16 cellular contexts compared by ENCODE assay signal in genomic region chr2:46329340-46329739, GRCh38. TPM values are rescaled to one million over a fixed set of nuclear protein-coding genes. Genes with fewer than 3 reads are reported as not detected.
DNase-seq lines count a peak whose midpoint lies in the region; ATAC-seq and TF ChIP-seq lines count a peak whose summit lies in the region.
"Had no signal": no experiment of that assay in that cellular context is flagged by ENCODE, and none has a peak within 500 bp of the region (broad histone marks: within the 10 kb centered on the region; RNA-seq: fewer than 3 reads in every experiment).

No MANE protein-coding gene starts in this region.

- intact Hi-C loops in heart left ventricle (cut with DNase I) (no loop called here), Right ventricle myocardium inferior (cut with DNase I) (no loop called here), right lobe of liver (cut with DNase I) (no loop called here), testis (cut with DNase I; ENCODE audit: low total_unique reads) (no loop called here)

- ATAC-seq in heart left ventricle: no peak
- ATAC-seq in Right ventricle myocardium inferior: no peak
- ATAC-seq in right lobe of liver: no peak
- ATAC-seq: activated CD8-positive, alpha-beta memory T cell treated with anti-CD3 and anti-CD28 coated beads, Interleukin-2, amount 10 ng/mL, durations not matched to agents 7 days and 5 days had no signal

- in situ Hi-C loops in brain microvascular endothelial cell (cut with HindIII; ENCODE audit: low pct_ligation_motif_present, low sequenced_read_pairs): no loop called here

- H3K36me3 ChIP-seq in heart left ventricle (peaks cover 0 to 5% (median 0%) of the 10 kb centered on the region in 9 donors), brain microvascular endothelial cell (replicated peaks) (no peaks in the 10 kb centered on the region), right lobe of liver (no peaks in the 10 kb centered on the region), testis (ENCODE audit: low read depth, missing control alignments) (no peaks in the 10 kb centered on the region)
- H3K36me3 ChIP-seq: BLaER1, HAP-1, vagina had no signal

- TF ChIP-seq CTCF in heart left ventricle (IDR thresholded peaks at IDR 0.05): no peak
- no peak for TF ChIP-seq CTCF in brain microvascular endothelial cell (IDR thresholded peaks at IDR 0.05; ENCODE audit: low read depth, low read length, missing control alignments)
- TF ChIP-seq CTCF in right lobe of liver (IDR thresholded peaks at IDR 0.05): no peak
- no peak for TF ChIP-seq CTCF in testis (IDR thresholded peaks at IDR 0.05)

- DNase-seq in heart left ventricle: no peak
- no peak for DNase-seq in Right ventricle myocardium inferior (ENCODE audit: missing footprints)
- no peak for DNase-seq in brain microvascular endothelial cell
- no peak for DNase-seq in right lobe of liver
- no peak for DNase-seq in testis
- DNase-seq in NCI-H69 (lab: John Stamatoyannopoulos, UW): no peak
- no peak for DNase-seq in NCI-H1092 treated with DMSO at 0.1 percent for 48 hours (lab: John Stamatoyannopoulos, UW)
- no peak for DNase-seq in NCI-H1417 (lab: John Stamatoyannopoulos, UW)
- DNase-seq: activated CD8-positive, alpha-beta memory T cell treated with anti-CD3 and anti-CD28 coated beads, Interleukin-2, amount 10 ng/mL, durations not matched to agents 7 days and 5 days; NCI-H1436; NCI-H2171 treated with DMSO at 0.1 percent for 48 hours; NCI-H526; RPMI8226 had no signal

- no peak overlapping the region for H3K4me3 ChIP-seq in heart left ventricle
- no peak overlapping the region for H3K4me3 ChIP-seq in brain microvascular endothelial cell (ENCODE audit: low read depth, low read length)
- no peak overlapping the region for H3K4me3 ChIP-seq in right lobe of liver
- H3K4me3 ChIP-seq in testis: no peak overlapping the region
- H3K4me3 ChIP-seq: BLaER1, HAP-1, vagina had no signal

- WGBS in heart left ventricle, 4 donors: 81 to 86% (median 84%) methylated on average over 13 of the region's 13 CpGs
- WGBS in right lobe of liver (ENCODE audit: insufficient coverage, low coverage, low lambda C conversion rate, missing lambda C conversion rate): 42% methylated on average over 1 of the region's 13 CpGs
- 79 to 98% methylated on average over 13 of the region's 13 CpGs for WGBS in testis, 2 donors

- H3K27ac ChIP-seq in heart left ventricle (peak overlapping the region in 8 of 12 donors; percentile 11 to 90 (median 60)), brain microvascular endothelial cell (peak overlapping the region; percentile 16), right lobe of liver (peak overlapping the region; percentile 13 to 70 (median 49)), testis (peak overlapping the region; percentile 45 to 78)
- H3K27ac ChIP-seq: BLaER1 had no signal

- H3K27me3 ChIP-seq in heart left ventricle (no peaks in the 10 kb centered on the region), brain microvascular endothelial cell (replicated peaks) (no peaks in the 10 kb centered on the region), right lobe of liver (no peaks in the 10 kb centered on the region), testis (no peaks in the 10 kb centered on the region)
- H3K27me3 ChIP-seq: BLaER1, vagina had no signal

- peaks cover 28 to 100% (median 97%) of the 10 kb centered on the region in 12 donors for H3K4me1 ChIP-seq in heart left ventricle
- peaks cover 1 to 100% (median 54%) of the 10 kb centered on the region in 4 donors for H3K4me1 ChIP-seq in right lobe of liver
- peaks cover 72% of the 10 kb centered on the region for H3K4me1 ChIP-seq in testis

- H3K9me3 ChIP-seq in heart left ventricle (no peaks in the 10 kb centered on the region), right lobe of liver (no peaks in the 10 kb centered on the region), testis (no peaks in the 10 kb centered on the region)
- H3K9me3 ChIP-seq: BLaER1, HAP-1, vagina had no signal

- TF ChIP-seq POLR2A in heart left ventricle (IDR thresholded peaks at IDR 0.05) (no peak), right lobe of liver (IDR thresholded peaks at IDR 0.05) (no peak), testis (IDR thresholded peaks at IDR 0.05) (no peak)

RNA-seq across cellular contexts. Expression of gene EPAS1, which starts 32.1 kb away (rescaled TPM):
- total RNA-seq in heart left ventricle (100 to 1,000 TPM; 194 to 790 (median 216) TPM), Right ventricle myocardium inferior (205 TPM), right lobe of liver (100 to 1,000 TPM; 101 to 232 (median 170) TPM), testis (100 to 1,000 TPM; 142 to 158 TPM)
- polyA plus RNA-seq in heart left ventricle (100 to 1,000 TPM in 1 of 2 donors, 10 to 100 TPM in 1; 93.6 to 153 TPM), testis (ENCODE audit: insufficient read depth, low read depth, low replicate concordance) (93.9 TPM)
